13 cellular contexts compared by ENCODE assay signal in genomic region chr4:108370291-108370690, GRCh38.
DNase-seq lines count a peak whose midpoint lies in the region; ATAC-seq and TF ChIP-seq lines count a peak whose summit lies in the region.
"Had no signal": no experiment of that assay in that cellular context is flagged by ENCODE, and none has a peak within 500 bp of the region (broad histone marks: within the 10 kb centered on the region; RNA-seq: fewer than 3 reads in every experiment).

No MANE protein-coding gene starts in this region.

- no peaks in the 10 kb centered on the region for H3K9me3 Mint-ChIP-seq in activated T-helper 1 cell treated with anti-CD3 and anti-CD28 coated beads, Interleukin-12 subunit alpha, Interleukin-12 subunit beta, Interleukin-2, Interleukin-4 antibody, amounts not matched to agents 30 ng/mL and 10 ng/mL and 1 ng/mL, durations not matched to agents 14 hours and 24 hours and 36 hours
- peaks cover 11% of the 10 kb centered on the region for H3K9me3 Mint-ChIP-seq in nephron progenitor cell
- H3K9me3 Mint-ChIP-seq: dendritic cell treated with granulocyte-macrophage colony-stimulating factor and Interleukin-4, amounts not matched to agents 40 ng/mL and 50 ng/mL, for 4 days; H9 had no signal

- peak overlapping the region; percentile 9 for H3K27ac Mint-ChIP-seq in activated T-helper 1 cell treated with anti-CD3 and anti-CD28 coated beads, Interleukin-12 subunit alpha, Interleukin-12 subunit beta, Interleukin-2, Interleukin-4 antibody, amounts not matched to agents 30 ng/mL and 10 ng/mL and 1 ng/mL, durations not matched to agents 14 hours and 24 hours and 36 hours
- H3K27ac Mint-ChIP-seq in nephron progenitor cell = peak overlapping the region; percentile 90
- H3K27ac Mint-ChIP-seq: dendritic cell treated with granulocyte-macrophage colony-stimulating factor and Interleukin-4, amounts not matched to agents 40 ng/mL and 50 ng/mL, for 4 days; H9 had no signal

- no peak for ATAC-seq in GM18502 (IDR thresholded peaks at IDR 0.05; ENCODE audit: poor library complexity, unreplicated experiment)
- ATAC-seq: left ventricle myocardium superior had no signal

- no peaks in the 10 kb centered on the region for H3K27me3 ChIP-seq in Peyer's patch

- H3K27ac ChIP-seq in Peyer's patch = no peak overlapping the region

- H3K27me3 Mint-ChIP-seq in activated T-helper 1 cell treated with anti-CD3 and anti-CD28 coated beads, Interleukin-12 subunit alpha, Interleukin-12 subunit beta, Interleukin-2, Interleukin-4 antibody, amounts not matched to agents 30 ng/mL and 10 ng/mL and 1 ng/mL, durations not matched to agents 14 hours and 24 hours and 36 hours (ENCODE audit: insufficient read depth) = peaks cover 17% of the 10 kb centered on the region
- peaks cover 6% of the 10 kb centered on the region for H3K27me3 Mint-ChIP-seq in nephron progenitor cell (ENCODE audit: low read depth, poor library complexity)
- H3K27me3 Mint-ChIP-seq: dendritic cell treated with granulocyte-macrophage colony-stimulating factor and Interleukin-4, amounts not matched to agents 40 ng/mL and 50 ng/mL, for 4 days had no signal

- peaks cover 48% of the 10 kb centered on the region for H3K4me1 Mint-ChIP-seq in activated T-helper 1 cell treated with anti-CD3 and anti-CD28 coated beads, Interleukin-12 subunit alpha, Interleukin-12 subunit beta, Interleukin-2, Interleukin-4 antibody, amounts not matched to agents 30 ng/mL and 10 ng/mL and 1 ng/mL, durations not matched to agents 14 hours and 24 hours and 36 hours (ENCODE audit: low read depth)
- H3K4me1 Mint-ChIP-seq in nephron progenitor cell = peaks cover 57% of the 10 kb centered on the region

- no peak overlapping the region for H3K4me3 ChIP-seq in Peyer's patch

- intact Hi-C loops in activated T-helper 1 cell treated with anti-CD3 and anti-CD28 coated beads, Interleukin-12 subunit alpha, Interleukin-12 subunit beta, Interleukin-2, Interleukin-4 antibody, amounts not matched to agents 30 ng/mL and 10 ng/mL and 1 ng/mL, durations not matched to agents 14 hours and 24 hours and 36 hours (cut with micrococcal nuclease) = no loop called here

- no peak for TF ChIP-seq POLR2A in Peyer's patch (IDR thresholded peaks at IDR 0.05)

- H3K36me3 Mint-ChIP-seq in activated T-helper 1 cell treated with anti-CD3 and anti-CD28 coated beads, Interleukin-12 subunit alpha, Interleukin-12 subunit beta, Interleukin-2, Interleukin-4 antibody, amounts not matched to agents 30 ng/mL and 10 ng/mL and 1 ng/mL, durations not matched to agents 14 hours and 24 hours and 36 hours (ENCODE audit: low read depth) = peaks cover 3% of the 10 kb centered on the region
- peaks cover 5% of the 10 kb centered on the region for H3K36me3 Mint-ChIP-seq in nephron progenitor cell (ENCODE audit: low read depth)

- H3K9me3 ChIP-seq in Peyer's patch = no peaks in the 10 kb centered on the region
- H3K9me3 ChIP-seq: SK-N-SH had no signal

- DNase-seq in stimulated activated naive CD4-positive, alpha-beta T cell (lab: John Stamatoyannopoulos, UW) = peak in 4 of 6 experiments; percentile 12 to 26 (median 22)
- DNase-seq in stimulated activated naive CD4-positive, alpha-beta T cell treated with Interleukin-2 at 50 U/mL for 16 hours (lab: John Stamatoyannopoulos, UW) = no peak
- DNase-seq in activated T-helper 1 cell treated with anti-CD3 and anti-CD28 coated beads, Interleukin-12 subunit alpha, Interleukin-12 subunit beta, Interleukin-2, Interleukin-4 antibody, amounts not matched to agents 30 ng/mL and 10 ng/mL and 1 ng/mL, durations not matched to agents 14 hours and 24 hours and 36 hours (ENCODE audit: low spot score) = peak; percentile 16
- DNase-seq in nephron progenitor cell (peak; percentile 15), NCI-H526 (lab: John Stamatoyannopoulos, UW) (no peak), Peyer's patch (no peak), globus pallidus (ENCODE audit: low spot score) (no peak)
- DNase-seq: H9, left ventricle myocardium superior, NCI-H226, SK-N-SH had no signal

- peak overlapping the region; percentile 52 for H3K4me3 Mint-ChIP-seq in activated T-helper 1 cell treated with anti-CD3 and anti-CD28 coated beads, Interleukin-12 subunit alpha, Interleukin-12 subunit beta, Interleukin-2, Interleukin-4 antibody, amounts not matched to agents 30 ng/mL and 10 ng/mL and 1 ng/mL, durations not matched to agents 14 hours and 24 hours and 36 hours
- H3K4me3 Mint-ChIP-seq in nephron progenitor cell = peak overlapping the region; percentile 54
- H3K4me3 Mint-ChIP-seq: dendritic cell treated with granulocyte-macrophage colony-stimulating factor and Interleukin-4, amounts not matched to agents 40 ng/mL and 50 ng/mL, for 4 days; H9 had no signal

- no peaks in the 10 kb centered on the region for H3K4me1 ChIP-seq in Peyer's patch

- TF ChIP-seq CTCF in nephron progenitor cell (IDR thresholded peaks at IDR 0.05) (no peak), Peyer's patch (IDR thresholded peaks at IDR 0.05) (no peak)

- H3K36me3 ChIP-seq in Peyer's patch = no peaks in the 10 kb centered on the region

Comparison
In these comparisons a context has a peak if more than half of its experiments do, and no peak if none do; other contexts are left out.
1. DNase-seq: peak in stimulated activated naive CD4-positive, alpha-beta T cell (4 of 6), activated T-helper 1 cell treated with anti-CD3 and anti-CD28 coated beads, Interleukin-12 subunit alpha, Interleukin-12 subunit beta, Interleukin-2, Interleukin-4 antibody, amounts not matched to agents 30 ng/mL and 10 ng/mL and 1 ng/mL, durations not matched to agents 14 hours and 24 hours and 36 hours (single experiment) and nephron progenitor cell (single experiment); none in stimulated activated naive CD4-positive, alpha-beta T cell treated with Interleukin-2 at 50 U/mL for 16 hours (single experiment), NCI-H526 (0 of 2), Peyer's patch (0 of 3) and globus pallidus (single experiment).